ENCODE assay signal across 20 cellular contexts in the genomic region with DNA sequence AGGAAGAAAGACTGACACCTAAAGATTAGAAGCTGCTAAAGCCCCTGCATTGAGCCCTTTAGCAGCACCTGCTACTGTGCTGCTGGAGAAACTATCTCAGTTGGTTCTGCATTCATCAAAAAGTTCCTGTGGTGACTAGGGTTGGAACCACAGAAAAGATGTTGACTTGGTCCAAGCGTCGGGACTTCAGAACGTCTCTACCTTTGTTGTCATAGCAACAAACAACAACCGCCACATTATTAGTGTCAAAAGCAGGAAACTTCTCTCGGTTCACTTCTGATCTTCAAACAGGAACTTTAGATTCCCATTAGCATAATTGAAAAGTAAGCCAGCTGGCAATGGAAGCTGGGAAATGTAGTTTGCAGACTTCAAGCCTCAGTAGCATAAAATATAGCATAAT.
"Had no signal": no experiment of that assay in that cellular context is flagged by ENCODE, and none has a peak within 500 bp of the region (broad histone marks: within the 10 kb centered on the region; RNA-seq: fewer than 3 reads in every experiment).

No MANE protein-coding gene starts in this region.

- H3K9me3 ChIP-seq: gastrocnemius medialis, mucosa of descending colon, neutrophil, psoas muscle, tibial artery, upper lobe of left lung, uterus had no signal

- DNase-seq: effector CD8-positive, alpha-beta T cell; gastrocnemius medialis; heart right ventricle; islet precursor cell; mammary epithelial cell; mucosa of descending colon; naive thymus-derived CD8-positive, alpha-beta T cell; psoas muscle; retina; spleen; stimulated activated CD4-positive, alpha-beta T cell treated with anti-CD3 and anti-CD28 coated beads, Interleukin-15, amount 100 ng/mL, for 24 hours; stimulated activated CD4-positive, alpha-beta T cell treated with anti-CD3 and anti-CD28 coated beads, Interleukin-1b, Interleukin-23, amount 100 ng/mL, for 48 hours; stimulated activated CD4-positive, alpha-beta T cell treated with anti-CD3 and anti-CD28 coated beads, Interleukin-4, amount 100 ng/mL, for 24 hours; tibial artery; upper lobe of left lung; uterus had no signal

- H3K36me3 ChIP-seq: gastrocnemius medialis, heart right ventricle, neutrophil, spleen, tibial artery, upper lobe of left lung, uterus had no signal

- ATAC-seq: gastrocnemius medialis; heart right ventricle; left lobe of liver; mucosa of descending colon; naive thymus-derived CD8-positive, alpha-beta T cell; psoas muscle; sciatic nerve; stimulated activated memory B cell treated with anti-CD40 and anti-IgM and Interleukin-4, amounts not matched to agents 10 μg/mL and 1 μg/mL and 100 μg/mL, for 72 hours had no signal

- H3K27ac ChIP-seq: gastrocnemius medialis, heart right ventricle, neutrophil, psoas muscle, spleen, tibial artery, upper lobe of left lung, uterus had no signal

- H3K4me3 ChIP-seq: gastrocnemius medialis, heart right ventricle, mucosa of descending colon, psoas muscle, spleen, tibial artery, upper lobe of left lung, uterus had no signal

- H3K4me1 ChIP-seq: gastrocnemius medialis, heart right ventricle, psoas muscle, spleen, upper lobe of left lung, uterus had no signal

- H3K27me3 ChIP-seq: gastrocnemius medialis, heart right ventricle, neutrophil, spleen, tibial artery, upper lobe of left lung, uterus had no signal
